ENCODE assay signal across 21 cellular contexts in genomic region chr7:91025906-91026390, GRCh38.
"Had no signal": no experiment of that assay in that cellular context is flagged by ENCODE, and none has a peak within 500 bp of the region (broad histone marks: within the 10 kb centered on the region; RNA-seq: fewer than 3 reads in every experiment).

No MANE protein-coding gene starts in this region.

- ATAC-seq: left colon; naive thymus-derived CD8-positive, alpha-beta T cell; pancreas; right cardiac atrium; sciatic nerve; upper lobe of right lung had no signal

- H3K4me3 Mint-ChIP-seq: immature natural killer cell; naive thymus-derived CD8-positive, alpha-beta T cell; nephron; stimulated activated naive CD8-positive, alpha-beta T cell treated with anti-CD3 and anti-CD28 coated beads, Interleukin-15, Interleukin-2, amounts not matched to agents 100 ng/mL and 50 ng/mL, for 24 hours had no signal

- H3K27me3 Mint-ChIP-seq: stimulated activated naive CD8-positive, alpha-beta T cell treated with anti-CD3 and anti-CD28 coated beads, Interleukin-15, Interleukin-2, amounts not matched to agents 100 ng/mL and 50 ng/mL, for 24 hours had no signal

- H3K4me1 Mint-ChIP-seq: immature natural killer cell; naive thymus-derived CD8-positive, alpha-beta T cell had no signal

- H3K9me3 Mint-ChIP-seq: naive thymus-derived CD8-positive, alpha-beta T cell; nephron; stimulated activated naive CD8-positive, alpha-beta T cell treated with anti-CD3 and anti-CD28 coated beads, Interleukin-15, Interleukin-2, amounts not matched to agents 100 ng/mL and 50 ng/mL, for 24 hours had no signal

- H3K27ac Mint-ChIP-seq: immature natural killer cell; naive thymus-derived CD8-positive, alpha-beta T cell; stimulated activated naive CD8-positive, alpha-beta T cell treated with anti-CD3 and anti-CD28 coated beads, Interleukin-15, Interleukin-2, amounts not matched to agents 100 ng/mL and 50 ng/mL, for 24 hours had no signal

- H3K36me3 Mint-ChIP-seq: immature natural killer cell; naive thymus-derived CD8-positive, alpha-beta T cell had no signal

- DNase-seq: hypothalamus; immature natural killer cell; kidney; left colon; left ventricle myocardium inferior; naive thymus-derived CD8-positive, alpha-beta T cell; pancreas; posterior cingulate gyrus; retina; right cardiac atrium; stimulated activated CD4-positive, alpha-beta T cell treated with anti-CD3 and anti-CD28 coated beads, Interleukin-12 subunit alpha, Interleukin-12 subunit beta, amount 100 ng/mL, for 4 hours; stimulated activated CD4-positive, alpha-beta T cell treated with anti-CD3 and anti-CD28 coated beads, Interleukin-15, amount 100 ng/mL, for 24 hours; stimulated activated CD4-positive, alpha-beta T cell treated with anti-CD3 and anti-CD28 coated beads, Interleukin-2, amount 100 ng/mL, for 24 hours; stimulated activated CD4-positive, alpha-beta T cell treated with anti-CD3 and anti-CD28 coated beads, Interleukin-4, amount 100 ng/mL, for 1 hour; stimulated activated naive CD4-positive, alpha-beta T cell; tibial artery; trophoblast cell; upper lobe of right lung had no signal
